Comparison of ENCODE assay signal across 17 cellular contexts in genomic region chr3:109640146-109640652, GRCh38.
"Had no signal": no experiment of that assay in that cellular context is flagged by ENCODE, and none has a peak within 500 bp of the region (broad histone marks: within the 10 kb centered on the region; RNA-seq: fewer than 3 reads in every experiment).

No MANE protein-coding gene starts in this region.

- ATAC-seq: heart right ventricle; left lung; natural killer cell treated with Interleukin-12 subunit alpha and Interleukin-12 subunit beta and Interleukin-15 and Interleukin-18, amount 100 ng/mL, for 72 hours; stimulated activated naive CD8-positive, alpha-beta T cell treated with anti-CD3 and anti-CD28 coated beads, Interleukin-15, amount 100 ng/mL, for 72 hours had no signal

- H3K4me3 Mint-ChIP-seq: activated naive CD8-positive, alpha-beta T cell treated with anti-CD3 and anti-CD28 coated beads for 36 hours; natural killer cell treated with Interleukin-12 subunit alpha and Interleukin-12 subunit beta and Interleukin-15 and Interleukin-18, amount 100 ng/mL, for 72 hours; stimulated activated naive CD8-positive, alpha-beta T cell treated with anti-CD3 and anti-CD28 coated beads, Interleukin-15, amount 100 ng/mL, for 72 hours had no signal

- H3K4me1 ChIP-seq: heart right ventricle, left lung had no signal

- H3K9me3 ChIP-seq: thoracic aorta had no signal

- H3K4me3 ChIP-seq: dorsolateral prefrontal cortex, heart right ventricle, left lung, thoracic aorta had no signal

- H3K27ac ChIP-seq: dorsolateral prefrontal cortex, heart right ventricle, left lung, thoracic aorta had no signal

- H3K27me3 Mint-ChIP-seq: stimulated activated naive CD8-positive, alpha-beta T cell treated with anti-CD3 and anti-CD28 coated beads, Interleukin-15, amount 100 ng/mL, for 72 hours had no signal

- H3K9me3 Mint-ChIP-seq: activated naive CD8-positive, alpha-beta T cell treated with anti-CD3 and anti-CD28 coated beads for 36 hours; natural killer cell treated with Interleukin-12 subunit alpha and Interleukin-12 subunit beta and Interleukin-15 and Interleukin-18, amount 100 ng/mL, for 72 hours; stimulated activated naive CD8-positive, alpha-beta T cell treated with anti-CD3 and anti-CD28 coated beads, Interleukin-15, amount 100 ng/mL, for 72 hours had no signal

- H3K27ac Mint-ChIP-seq: activated naive CD8-positive, alpha-beta T cell treated with anti-CD3 and anti-CD28 coated beads for 36 hours; natural killer cell treated with Interleukin-12 subunit alpha and Interleukin-12 subunit beta and Interleukin-15 and Interleukin-18, amount 100 ng/mL, for 72 hours; stimulated activated naive CD8-positive, alpha-beta T cell treated with anti-CD3 and anti-CD28 coated beads, Interleukin-15, amount 100 ng/mL, for 72 hours had no signal

- DNase-seq: activated CD4-positive, alpha-beta T cell treated with anti-CD3 and anti-CD28 coated beads for 1 hour; activated CD4-positive, alpha-beta T cell treated with anti-CD3 and anti-CD28 coated beads, Interleukin-2, amount 50 U/mL, for 48 hours; activated gamma-delta T cell; activated naive CD8-positive, alpha-beta T cell treated with anti-CD3 and anti-CD28 coated beads for 36 hours; activated T-cell treated with anti-CD3 and anti-CD28 coated beads, Interleukin-2, amount 50 U/mL, for 48 hours; anterior cingulate cortex; dorsolateral prefrontal cortex; heart right ventricle; islet precursor cell; left lung; mesenchymal stem cell; stimulated activated CD4-positive, alpha-beta T cell treated with anti-CD3 and anti-CD28 coated beads, Interleukin-15, amount 100 ng/mL, for 24 hours; stimulated activated CD4-positive, alpha-beta T cell treated with anti-CD3 and anti-CD28 coated beads, Interleukin-4, amount 100 ng/mL, for 4 hours; stimulated activated naive CD8-positive, alpha-beta T cell treated with anti-CD3 and anti-CD28 coated beads, Interleukin-15, amount 100 ng/mL, for 72 hours; T-helper 9 cell had no signal

- H3K36me3 Mint-ChIP-seq: activated naive CD8-positive, alpha-beta T cell treated with anti-CD3 and anti-CD28 coated beads for 36 hours; natural killer cell treated with Interleukin-12 subunit alpha and Interleukin-12 subunit beta and Interleukin-15 and Interleukin-18, amount 100 ng/mL, for 72 hours had no signal

- H3K36me3 ChIP-seq: heart right ventricle, left lung, thoracic aorta had no signal

- H3K4me1 Mint-ChIP-seq: activated naive CD8-positive, alpha-beta T cell treated with anti-CD3 and anti-CD28 coated beads for 36 hours; stimulated activated naive CD8-positive, alpha-beta T cell treated with anti-CD3 and anti-CD28 coated beads, Interleukin-15, amount 100 ng/mL, for 72 hours had no signal

- H3K27me3 ChIP-seq: heart right ventricle, left lung had no signal
